ENCODE assay signal across 13 cellular contexts in the genomic region with DNA sequence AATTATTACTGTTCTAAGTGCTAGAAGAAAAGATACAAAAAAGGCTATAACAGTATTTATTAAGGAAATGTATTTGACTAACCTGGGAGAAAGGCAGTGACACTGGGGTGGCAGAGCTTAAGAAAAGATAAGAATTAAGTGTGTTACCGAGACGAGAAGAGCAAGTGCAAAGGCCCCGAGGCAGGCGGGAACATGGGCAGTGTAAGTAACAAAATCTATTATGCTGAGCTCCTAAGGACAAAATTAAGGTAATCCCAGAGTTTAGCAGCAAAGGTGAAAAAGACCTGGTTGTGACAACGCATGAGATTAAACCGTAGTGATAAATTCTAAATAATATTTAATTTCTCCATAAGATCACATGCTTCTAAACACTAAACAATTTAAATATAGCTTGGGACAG.
DNase-seq lines count a peak whose midpoint lies in the region; ATAC-seq and TF ChIP-seq lines count a peak whose summit lies in the region.
"Had no signal": no experiment of that assay in that cellular context is flagged by ENCODE, and none has a peak within 500 bp of the region (broad histone marks: within the 10 kb centered on the region; RNA-seq: fewer than 3 reads in every experiment).

No MANE protein-coding gene starts in this region.

- no peak overlapping the region for H2BK120ac ChIP-seq in trophoblast cell (ENCODE audit: insufficient read depth, low read length, poor library complexity)

- H2AK5ac ChIP-seq in trophoblast cell (ENCODE audit: low read length), result no peak overlapping the region

- WGBS in trophoblast cell (ENCODE audit: extremely low coverage, insufficient coverage, insufficient read length), result no CpG with 5 or more reads among the region's 6 CpGs

- no peak overlapping the region for H3K14ac ChIP-seq in trophoblast cell (ENCODE audit: low read length)

- no peak overlapping the region for H3K27ac ChIP-seq in trophoblast cell (ENCODE audit: low read depth, low read length)
- H3K27ac ChIP-seq: BLaER1 treated with 17β-estradiol and CSF1 and Interleukin-3, amounts not matched to agents 10 nM and 100 nM had no signal

- no peaks in the 10 kb centered on the region for H3K27me3 Mint-ChIP-seq in activated CD4-positive, alpha-beta T cell treated with anti-CD3 and anti-CD28 coated beads, Interleukin-2, amount 10 ng/mL, durations not matched to agents 7 days and 5 days
- H3K27me3 Mint-ChIP-seq in natural killer cell (ENCODE audit: low read depth in 2 of 2) (no peaks in the 10 kb centered on the region), Caco-2 (ENCODE audit: insufficient read depth, unreplicated experiment) (no peaks in the 10 kb centered on the region)
- no peaks in the 10 kb centered on the region for H3K27me3 Mint-ChIP-seq in natural killer cell treated with Interleukin-12 subunit alpha and Interleukin-12 subunit beta and Interleukin-15 and Interleukin-18, amount 100 ng/mL, for 72 hours
- H3K27me3 Mint-ChIP-seq: CD4-positive, CD25-positive, alpha-beta regulatory T cell had no signal

- H3K27me3 ChIP-seq in trophoblast cell (ENCODE audit: insufficient read depth, low read length), result no peaks in the 10 kb centered on the region
- H3K27me3 ChIP-seq in Caco-2 (replicated peaks; ENCODE audit: control insufficient read depth, insufficient read depth, low read length), result no peaks in the 10 kb centered on the region
- H3K27me3 ChIP-seq: BLaER1 treated with 17β-estradiol and CSF1 and Interleukin-3, amounts not matched to agents 10 nM and 100 nM had no signal

- no peak overlapping the region for H4K12ac ChIP-seq in trophoblast cell (ENCODE audit: low read depth, low read length)

- no peak for ATAC-seq in natural killer cell
- ATAC-seq in natural killer cell treated with Interleukin-12 subunit alpha and Interleukin-12 subunit beta and Interleukin-15 and Interleukin-18, amount 100 ng/mL, for 72 hours, result no peak
- ATAC-seq in HG02759 (IDR thresholded peaks at IDR 0.05; ENCODE audit: unreplicated experiment), result no peak
- ATAC-seq: HCT116 had no signal

- no peak overlapping the region for H2BK12ac ChIP-seq in trophoblast cell (ENCODE audit: low read length)

- H3K4me3 Mint-ChIP-seq in activated CD4-positive, alpha-beta T cell treated with anti-CD3 and anti-CD28 coated beads, Interleukin-2, amount 10 ng/mL, durations not matched to agents 7 days and 5 days, result no peak overlapping the region
- H3K4me3 Mint-ChIP-seq in natural killer cell, result peak overlapping the region; percentile 50
- H3K4me3 Mint-ChIP-seq in natural killer cell treated with Interleukin-12 subunit alpha and Interleukin-12 subunit beta and Interleukin-15 and Interleukin-18, amount 100 ng/mL, for 72 hours, result no peak overlapping the region
- no peak overlapping the region for H3K4me3 Mint-ChIP-seq in Caco-2 (ENCODE audit: unreplicated experiment)

- no peak for DNase-seq in activated CD4-positive, alpha-beta T cell treated with anti-CD3 and anti-CD28 coated beads, Interleukin-2, amount 10 ng/mL, durations not matched to agents 7 days and 5 days
- DNase-seq in activated CD4-positive, alpha-beta T cell treated with anti-CD3 and anti-CD28 coated beads, Interleukin-2, amount 50 U/mL, for 1 hour, result no peak
- DNase-seq in natural killer cell, result no peak
- no peak for DNase-seq in natural killer cell treated with Interleukin-12 subunit alpha and Interleukin-12 subunit beta and Interleukin-15 and Interleukin-18, amount 100 ng/mL, for 72 hours (ENCODE audit: low spot score)
- no peak for DNase-seq in trophoblast cell
- no peak for DNase-seq in Caco-2
- DNase-seq: ACHN; Calu3; CD4-positive, CD25-positive, alpha-beta regulatory T cell; DMS 273 treated with DMSO at 0.1 percent for 48 hours had no signal

- H3K4me3 ChIP-seq in trophoblast cell (ENCODE audit: low read depth, low read length), result no peak overlapping the region
- no peak overlapping the region for H3K4me3 ChIP-seq in Caco-2 (ENCODE audit: low read depth, low read length)
- H3K4me3 ChIP-seq: BLaER1 treated with 17β-estradiol and CSF1 and Interleukin-3, amounts not matched to agents 10 nM and 100 nM had no signal

- no peak overlapping the region for H4K91ac ChIP-seq in trophoblast cell (ENCODE audit: low read depth, low read length)

- H2BK5ac ChIP-seq in trophoblast cell (ENCODE audit: low read depth, low read length, poor library complexity), result no peak overlapping the region

- H3K36me3 ChIP-seq in trophoblast cell (ENCODE audit: control insufficient read depth in 1 of 2, insufficient read depth in 2 of 2, low read length in 2 of 2) (peaks cover 2 to 3% of the 10 kb centered on the region in 2 experiments), Caco-2 (ENCODE audit: control insufficient read depth, insufficient read depth, low read length) (no peaks in the 10 kb centered on the region; the same call in none of the 2 replicates)

- no peak overlapping the region for H3K4me2 ChIP-seq in trophoblast cell (ENCODE audit: low read length)
- H3K4me2 ChIP-seq: BLaER1 treated with 17β-estradiol and CSF1 and Interleukin-3, amounts not matched to agents 10 nM and 100 nM had no signal

- no TSS peak for BruUV-seq in Caco-2 (replicated peaks; lab: Mats Ljungman, UMichigan)

- no peak overlapping the region for H3K18ac ChIP-seq in trophoblast cell (ENCODE audit: low read length)

- no peak for TF ChIP-seq CTCF in natural killer cell (IDR thresholded peaks at IDR 0.05)
- TF ChIP-seq CTCF in Caco-2 (IDR thresholded peaks at IDR 0.05; ENCODE audit: insufficient read depth in 1 of 2, low read depth in 1 of 2, low read length in 1 of 2, severe bottlenecking in 1 of 2, unreplicated experiment in 1 of 2), result no peak

- H3K79me1 ChIP-seq in trophoblast cell (ENCODE audit: low read length), result no peaks in the 10 kb centered on the region

- peaks cover 61% of the 10 kb centered on the region for H3K4me1 Mint-ChIP-seq in activated CD4-positive, alpha-beta T cell treated with anti-CD3 and anti-CD28 coated beads, Interleukin-2, amount 10 ng/mL, durations not matched to agents 7 days and 5 days
- H3K4me1 Mint-ChIP-seq in natural killer cell, result peaks cover 38 to 39% of the 10 kb centered on the region in 2 donors
- peaks cover 37 to 43% of the 10 kb centered on the region in 2 donors for H3K4me1 Mint-ChIP-seq in natural killer cell treated with Interleukin-12 subunit alpha and Interleukin-12 subunit beta and Interleukin-15 and Interleukin-18, amount 100 ng/mL, for 72 hours (ENCODE audit: low read depth in 2 of 2)
- peaks cover 9% of the 10 kb centered on the region for H3K4me1 Mint-ChIP-seq in Caco-2 (ENCODE audit: low read depth, unreplicated experiment)

- peak overlapping the region; percentile 33 for H3K4ac ChIP-seq in trophoblast cell (ENCODE audit: low read depth, low read length)

- no peak overlapping the region for H2AFZ ChIP-seq in trophoblast cell (ENCODE audit: insufficient read depth, low read length, poor library complexity)

- intact Hi-C loops in natural killer cell (cut with micrococcal nuclease), result no loop called here
- intact Hi-C loops in Caco-2 (cut with micrococcal nuclease; ENCODE audit: unreplicated experiment), result no loop called here

- H3K9me3 Mint-ChIP-seq in activated CD4-positive, alpha-beta T cell treated with anti-CD3 and anti-CD28 coated beads, Interleukin-2, amount 10 ng/mL, durations not matched to agents 7 days and 5 days, result no peaks in the 10 kb centered on the region
- H3K9me3 Mint-ChIP-seq in natural killer cell, result no peaks in the 10 kb centered on the region
- H3K9me3 Mint-ChIP-seq in natural killer cell treated with Interleukin-12 subunit alpha and Interleukin-12 subunit beta and Interleukin-15 and Interleukin-18, amount 100 ng/mL, for 72 hours, result no peaks in the 10 kb centered on the region
- no peaks in the 10 kb centered on the region for H3K9me3 Mint-ChIP-seq in Caco-2 (ENCODE audit: unreplicated experiment)
- H3K9me3 Mint-ChIP-seq: CD4-positive, CD25-positive, alpha-beta regulatory T cell had no signal

- CTCF ChIA-PET in activated CD4-positive, alpha-beta T cell treated with anti-CD3 and anti-CD28 coated beads, Interleukin-2, amount 10 ng/mL, durations not matched to agents 7 days and 5 days (lab: Charles Lee), result interaction anchor here (0.6 to 1.1 kb wide), 2 partner anchors 51 to 1290 kb away, joined by 3 read pairs; no protein-coding TSS in a partner anchor
- CTCF ChIA-PET in Caco-2 (lab: Charles Lee), result no interaction called here

- no peak overlapping the region for H3K23ac ChIP-seq in trophoblast cell (ENCODE audit: low read length)

- H3K79me2 ChIP-seq in trophoblast cell (ENCODE audit: control insufficient read depth, insufficient read depth, low read length, poor library complexity), result peaks cover 2% of the 10 kb centered on the region

- H3K9ac ChIP-seq in trophoblast cell (ENCODE audit: low read length), result no peak overlapping the region
- H3K9ac ChIP-seq: BLaER1 treated with 17β-estradiol and CSF1 and Interleukin-3, amounts not matched to agents 10 nM and 100 nM had no signal

- H4K8ac ChIP-seq in trophoblast cell (ENCODE audit: low read depth, low read length), result no peak overlapping the region

- no peaks in the 10 kb centered on the region for H3K9me3 ChIP-seq in trophoblast cell (ENCODE audit: insufficient read depth, low read depth, low read length)
- H3K9me3 ChIP-seq in Caco-2, result no peaks in the 10 kb centered on the region
- H3K9me3 ChIP-seq: BLaER1 treated with 17β-estradiol and CSF1 and Interleukin-3, amounts not matched to agents 10 nM and 100 nM had no signal

- H3K4me1 ChIP-seq in trophoblast cell (ENCODE audit: control insufficient read depth in 1 of 2, insufficient read depth in 2 of 2, low read length in 2 of 2) (no peaks in the 10 kb centered on the region), Caco-2 (no peaks in the 10 kb centered on the region)

- H3K36me3 Mint-ChIP-seq in activated CD4-positive, alpha-beta T cell treated with anti-CD3 and anti-CD28 coated beads, Interleukin-2, amount 10 ng/mL, durations not matched to agents 7 days and 5 days (ENCODE audit: low read depth), result peaks cover 22% of the 10 kb centered on the region
- H3K36me3 Mint-ChIP-seq in natural killer cell (no peaks in the 10 kb centered on the region), Caco-2 (ENCODE audit: insufficient read depth, unreplicated experiment) (peaks cover 19% of the 10 kb centered on the region)
- no peaks in the 10 kb centered on the region for H3K36me3 Mint-ChIP-seq in natural killer cell treated with Interleukin-12 subunit alpha and Interleukin-12 subunit beta and Interleukin-15 and Interleukin-18, amount 100 ng/mL, for 72 hours

- peak overlapping the region; percentile 9 for H3K27ac Mint-ChIP-seq in activated CD4-positive, alpha-beta T cell treated with anti-CD3 and anti-CD28 coated beads, Interleukin-2, amount 10 ng/mL, durations not matched to agents 7 days and 5 days
- H3K27ac Mint-ChIP-seq in natural killer cell (peak overlapping the region; percentile 79 to 99), Caco-2 (ENCODE audit: unreplicated experiment) (no peak overlapping the region)
- H3K27ac Mint-ChIP-seq in natural killer cell treated with Interleukin-12 subunit alpha and Interleukin-12 subunit beta and Interleukin-15 and Interleukin-18, amount 100 ng/mL, for 72 hours, result peak overlapping the region in 1 of 2 donors; percentile 13

- POLR2A ChIA-PET in activated CD4-positive, alpha-beta T cell treated with anti-CD3 and anti-CD28 coated beads, Interleukin-2, amount 10 ng/mL, durations not matched to agents 7 days and 5 days (lab: Charles Lee), result no interaction called here
- POLR2A ChIA-PET in Caco-2 (lab: Charles Lee), result no interaction called here
